Comparison of ENCODE assay signal across 1 cellular context in genomic region chr14:29858299-29858698, GRCh38.
TF ChIP-seq lines count a peak whose summit lies in the region.

No MANE protein-coding gene starts in this region.

TF ChIP-seq in GM23338, 12 proteins besides CTCF, POLR2A, EP300 and RAD21 (continued from another document):
- TF ChIP-seq REST (IDR thresholded peaks at IDR 0.05; ENCODE audit: unreplicated experiment) (no peak), ZNF114 (CRISPR knock-in tag; IDR thresholded peaks at IDR 0.05) (no peak), CREB1 (CRISPR knock-in tag; IDR thresholded peaks at IDR 0.05; ENCODE audit: low read depth) (no peak), POLR2AphosphoS5 (IDR thresholded peaks at IDR 0.05; ENCODE audit: low read depth) (no peak)
